18 cellular contexts compared by ENCODE assay signal in genomic region chr9:133400292-133400691, GRCh38. TPM values are rescaled to one million over a fixed set of nuclear protein-coding genes. Genes with fewer than 3 reads are reported as not detected.
DNase-seq lines count a peak whose midpoint lies in the region; ATAC-seq, FAIRE-seq and TF ChIP-seq lines count a peak whose summit lies in the region.
"Had no signal": no experiment of that assay in that cellular context is flagged by ENCODE, and none has a peak within 500 bp of the region (broad histone marks: within the 10 kb centered on the region; RNA-seq: fewer than 3 reads in every experiment).

No MANE protein-coding gene starts in this region.

- no peak overlapping the region for H3K4me3 Mint-ChIP-seq in stimulated activated naive B cell treated with anti-CD40 and anti-IgM and Interleukin-4, amounts not matched to agents 10 μg/mL and 1 μg/mL and 100 μg/mL, for 72 hours
- H3K4me3 Mint-ChIP-seq: CD8-positive, alpha-beta memory T cell; H9; IgD-negative memory B cell had no signal

- H3K36me3 ChIP-seq in GM12878 (ENCODE audit: control insufficient read depth in 2 of 2, insufficient read depth in 2 of 2, low read length in 1 of 2): peaks cover 4 to 11% of the 10 kb centered on the region in 2 experiments; a peak in 3 of 4 replicates
- peaks cover 0 to 37% (median 26%) of the 10 kb centered on the region in 4 donors for H3K36me3 ChIP-seq in stomach

- TF ChIP-seq POLR2A in GM12878 (IDR thresholded peaks at IDR 0.05; ENCODE audit: low read depth, low read length): 0 out of 2 replicates have a peak, but pooled peaks have one; percentile 40
- no peak for TF ChIP-seq POLR2A in stomach (IDR thresholded peaks at IDR 0.05)

- no TSS peak for BruUV-seq in GM12878 (replicated peaks; lab: Mats Ljungman, UMichigan)

- TF ChIP-seq CTCF in GM12878 (IDR thresholded peaks at IDR 0.05 in 2 of 3, conservative IDR thresholded peaks at IDR 0.05 in 1 of 3; ENCODE audit: control insufficient read depth in 2 of 3, extremely low read depth in 1 of 3, insufficient read depth in 1 of 3, low read depth in 3 of 3, low read length in 3 of 3): no peak
- TF ChIP-seq CTCF in stomach (IDR thresholded peaks at IDR 0.05): no peak

- H3K27me3 ChIP-seq in GM12878 (replicated peaks in 1 of 2; ENCODE audit: control insufficient read depth in 2 of 2, insufficient read depth in 2 of 2, low read length in 1 of 2) (no peaks in the 10 kb centered on the region), stomach (peaks cover 0 to 24% (median 12%) of the 10 kb centered on the region in 3 donors)

- no peaks in the 10 kb centered on the region for H3K79me2 ChIP-seq in GM12878 (ENCODE audit: control insufficient read depth, insufficient read depth, low read length)

- H4K20me1 ChIP-seq in GM12878 (ENCODE audit: control insufficient read depth, insufficient read depth): no peaks in the 10 kb centered on the region; the same call in 1 of the 2 replicates

- FAIRE-seq in GM12878 (lab: Jason Lieb, UNC): no peak

- H3K27ac ChIP-seq in GM12878 (ENCODE audit: control insufficient read depth, insufficient read depth): no peak overlapping the region
- H3K27ac ChIP-seq in stomach: no peak overlapping the region
- H3K27ac ChIP-seq: RWPE1 had no signal

- no peak for TF ChIP-seq RAD21 in GM12878 (IDR thresholded peaks at IDR 0.05; ENCODE audit: insufficient read depth, low read depth, low read length)

- no peak overlapping the region for H3K4me3 ChIP-seq in GM12878
- H3K4me3 ChIP-seq in stomach: no peak overlapping the region
- H3K4me3 ChIP-seq: MG63 had no signal

- no peak for ATAC-seq in GM12878
- ATAC-seq in stimulated activated naive B cell treated with anti-CD40 and anti-IgM and Interleukin-4, amounts not matched to agents 10 μg/mL and 1 μg/mL and 100 μg/mL, for 72 hours (replicated peaks): no peak
- ATAC-seq: PC-3 had no signal

- TF ChIP-seq EP300 in GM12878 (IDR thresholded peaks at IDR 0.05; ENCODE audit: borderline replicate concordance in 1 of 2, control insufficient read depth in 1 of 2, low read depth in 2 of 2, low read length in 2 of 2) (no peak), stomach (IDR thresholded peaks at IDR 0.05) (no peak)

- WGBS in GM12878 (ENCODE audit: insufficient coverage, insufficient replicate concordance, low lambda C conversion rate, missing lambda C conversion rate): 81% methylated on average over 10 of the region's 12 CpGs
- 86 to 89% (median 88%) methylated on average over 8 to 12 of the region's 12 CpGs for WGBS in stomach, 5 donors

- no peak overlapping the region for H3K4me2 ChIP-seq in GM12878 (ENCODE audit: control insufficient read depth, insufficient read depth)

- H3K4me1 ChIP-seq in GM12878 (ENCODE audit: control insufficient read depth, insufficient read depth, low read length) (no peaks in the 10 kb centered on the region), stomach (no peaks in the 10 kb centered on the region)

- in situ Hi-C loops in GM12878 (cut with MboI): no loop called here

- H2AFZ ChIP-seq in GM12878 (ENCODE audit: control insufficient read depth, low read depth, low read length): no peak overlapping the region

- no peaks in the 10 kb centered on the region for H3K9me3 ChIP-seq in GM12878 (replicated peaks; ENCODE audit: control insufficient read depth, insufficient read depth, low read length)
- H3K9me3 ChIP-seq in stomach: no peaks in the 10 kb centered on the region
- H3K9me3 ChIP-seq: MG63 had no signal

- H3K9ac ChIP-seq in GM12878 (ENCODE audit: control insufficient read depth, insufficient read depth, low read length): no peak overlapping the region

- POLR2A ChIA-PET in GM12878 (lab: Charles Lee): no interaction called here

- DNase-seq in GM12878 (ENCODE audit: low read depth, low spot score): no peak
- no peak for DNase-seq in stimulated activated naive B cell treated with anti-CD40 and anti-IgM and Interleukin-4, amounts not matched to agents 10 μg/mL and 1 μg/mL and 100 μg/mL, for 72 hours
- DNase-seq in stomach: no peak
- DNase-seq: ACHN; C1 segment of cervical spinal cord; CD8-positive, alpha-beta memory T cell; H9; Kasumi-1; MG63; NCI-H1048; NCI-H1436 treated with DMSO at 0.1 percent for 48 hours; NCI-H2029; NCI-H345; NCI-H524 treated with DMSO at 0.1 percent for 48 hours; PC-3 had no signal

- SMC1A ChIA-PET in GM12878 (lab: Charles Lee; ENCODE audit: uncharacterized antibody, unreplicated experiment): no interaction called here

- peak overlapping the region; percentile 81 for H3K27ac Mint-ChIP-seq in stimulated activated naive B cell treated with anti-CD40 and anti-IgM and Interleukin-4, amounts not matched to agents 10 μg/mL and 1 μg/mL and 100 μg/mL, for 72 hours
- H3K27ac Mint-ChIP-seq: CD8-positive, alpha-beta memory T cell; H9; IgD-negative memory B cell had no signal

- peaks cover 0 to 11% of the 10 kb centered on the region in 2 donors for H3K4me1 Mint-ChIP-seq in stimulated activated naive B cell treated with anti-CD40 and anti-IgM and Interleukin-4, amounts not matched to agents 10 μg/mL and 1 μg/mL and 100 μg/mL, for 72 hours

- RAD21 ChIA-PET in GM12878 (lab: Charles Lee; ENCODE audit: unreplicated experiment): interaction anchor here (1.0 to 1.3 kb wide), 2 partner anchors 21 to 78 kb away, joined by 3 read pairs; no protein-coding TSS in a partner anchor

- CTCF ChIA-PET in GM12878 (lab: Yijun Ruan, JAX): interaction anchor here (1.0 to 2.0 kb wide), 5 partner anchors 15 to 214 kb away, joined by 3 to 6 read pairs (median 5); no protein-coding TSS in a partner anchor

- intact Hi-C loops in GM12878 (cut with micrococcal nuclease; ENCODE audit: unreplicated experiment) (no loop called here), stomach (cut with DNase I; ENCODE audit: low total_unique reads) (no loop called here)

- H3K27me3 Mint-ChIP-seq in stimulated activated naive B cell treated with anti-CD40 and anti-IgM and Interleukin-4, amounts not matched to agents 10 μg/mL and 1 μg/mL and 100 μg/mL, for 72 hours: no peaks in the 10 kb centered on the region
- H3K27me3 Mint-ChIP-seq: CD8-positive, alpha-beta memory T cell; IgD-negative memory B cell had no signal

- H3K9me3 Mint-ChIP-seq in stimulated activated naive B cell treated with anti-CD40 and anti-IgM and Interleukin-4, amounts not matched to agents 10 μg/mL and 1 μg/mL and 100 μg/mL, for 72 hours: no peaks in the 10 kb centered on the region
- H3K9me3 Mint-ChIP-seq: CD8-positive, alpha-beta memory T cell; H9; IgD-negative memory B cell had no signal

- H3K36me3 Mint-ChIP-seq in stimulated activated naive B cell treated with anti-CD40 and anti-IgM and Interleukin-4, amounts not matched to agents 10 μg/mL and 1 μg/mL and 100 μg/mL, for 72 hours: peaks cover 12 to 25% of the 10 kb centered on the region in 2 donors
- H3K36me3 Mint-ChIP-seq: IgD-negative memory B cell had no signal

RNA-seq across cellular contexts. Expression of gene REXO4, which starts 17.5 kb away (rescaled TPM):
- 28.7 and 29.1 TPM in 2 replicates for total RNA-seq in GM12878 (2013; cell fraction: nucleolus; rRNA removed)
- total RNA-seq in GM12878 (2014; rRNA removed) (31.5 and 33.3 TPM in 2 replicates), GM12878 (2014; rRNA removed; fragmentation: Illumina TruSeq; extraction: Trizol) (16.5 and 20.9 TPM in 2 replicates), GM12878 (2021) (42.1 and 43.9 TPM in 2 replicates), stomach (10 to 100 TPM in 3 of 5 donors, 1 to 10 TPM in 1, under 1 TPM in 1; 0.45 to 64.3 (median 11.2) TPM)
- 12.9 TPM for polyA plus RNA-seq in GM12878 (2011; ENCODE audit: low read depth)
- polyA plus RNA-seq in GM12878 (2011; rRNA removed) (23.8 and 27.7 TPM in 2 replicates), GM12878 (2014; fragmentation: Illumina TruSeq; extraction: Trizol) (16.4 and 24.8 TPM in 2 replicates), GM12878 (2014; fragmentation: Nextera tagmentation; extraction: Ambion mirVana) (1 to 10 TPM; 2.7 to 8.4 TPM), GM12878 (2014; rRNA removed) (37.9 and 39.6 TPM in 2 replicates), GM12878 (2016; fragmentation: Nextera tagmentation; extraction: Ambion mirVana) (10 to 100 TPM; 34.0 to 38.9 TPM), stomach (10 to 100 TPM; 14.3 to 16.8 (median 14.7) TPM)
- polyA plus RNA-seq in GM12878 (2011; cell fraction: cytosol; rRNA removed): 30.9 and 39.6 TPM in 2 replicates
- polyA plus RNA-seq in GM12878 (2011; cell fraction: nucleus; rRNA removed): 23.1 and 30.9 TPM in 2 replicates
- 22.7 and 26.6 TPM in 2 replicates for polyA plus RNA-seq in GM12878 (2012)
- 18.3 and 28.3 TPM in 2 replicates for polyA minus RNA-seq in GM12878 (2011; rRNA and poly(A)+ RNA removed)
- polyA minus RNA-seq in GM12878 (2011; cell fraction: cytosol; rRNA and poly(A)+ RNA removed): 12.6 and 13.8 TPM in 2 replicates
- polyA minus RNA-seq in GM12878 (2011; cell fraction: nucleus; rRNA and poly(A)+ RNA removed): 8.9 and 15.5 TPM in 2 replicates

RNA-seq across cellular contexts. Expression of gene ADAMTS13, which starts 21.9 kb away (rescaled TPM):
- 3.1 and 3.2 TPM in 2 replicates for total RNA-seq in GM12878 (2013; cell fraction: nucleolus; rRNA removed)
- 0.28 and 0.33 TPM in 2 replicates for total RNA-seq in GM12878 (2014; rRNA removed)
- total RNA-seq in GM12878 (2014; rRNA removed; fragmentation: Illumina TruSeq; extraction: Trizol): 0.18 and 0.28 TPM in 2 replicates
- total RNA-seq in GM12878 (2021): 1.2 and 2.0 TPM in 2 replicates
- polyA plus RNA-seq in GM12878 (2011; ENCODE audit: low read depth): 1.1 TPM
- polyA plus RNA-seq in GM12878 (2011; rRNA removed): 0.82 and 1.7 TPM in 2 replicates
- 1.3 and 2.1 TPM in 2 replicates for polyA plus RNA-seq in GM12878 (2011; cell fraction: cytosol; rRNA removed)
- 14.0 and 17.9 TPM in 2 replicates for polyA plus RNA-seq in GM12878 (2011; cell fraction: nucleus; rRNA removed)
- polyA plus RNA-seq in GM12878 (2012): 2.4 and 2.6 TPM in 2 replicates
- polyA plus RNA-seq in GM12878 (2014; fragmentation: Illumina TruSeq; extraction: Trizol): 0.22 and 0.28 TPM in 2 replicates
- polyA plus RNA-seq in GM12878 (2014; fragmentation: Nextera tagmentation; extraction: Ambion mirVana): under 1 TPM; 0.08 to 0.15 TPM
- 1.2 and 2.4 TPM in 2 replicates for polyA plus RNA-seq in GM12878 (2014; rRNA removed)
- polyA plus RNA-seq in GM12878 (2016; fragmentation: Nextera tagmentation; extraction: Ambion mirVana): under 1 TPM; 0.28 to 0.37 TPM
- 0.88 and 1.5 TPM in 2 replicates for polyA minus RNA-seq in GM12878 (2011; rRNA and poly(A)+ RNA removed)
- polyA minus RNA-seq in GM12878 (2011; cell fraction: cytosol; rRNA and poly(A)+ RNA removed): 0.40 and 0.83 TPM in 2 replicates
- 1.8 and 1.9 TPM in 2 replicates for polyA minus RNA-seq in GM12878 (2011; cell fraction: nucleus; rRNA and poly(A)+ RNA removed)
- total RNA-seq in stomach: 10 to 100 TPM in 1 of 5 donors, 1 to 10 TPM in 3, not detected in 1; 4.6 to 19.6 (median 6.1) TPM
- polyA plus RNA-seq in stomach: 1 to 10 TPM; 6.6 to 8.3 (median 8.3) TPM

RNA-seq across cellular contexts. Expression of gene STKLD1, which starts 24.1 kb away (rescaled TPM):
- 0.63 and 1.5 TPM in 2 replicates for total RNA-seq in GM12878 (2013; cell fraction: nucleolus; rRNA removed)
- total RNA-seq in GM12878 (2014; rRNA removed): 0.40 and 0.44 TPM in 2 replicates
- 0.23 TPM in 1 of 2 replicates, not detected in the other for total RNA-seq in GM12878 (2014; rRNA removed; fragmentation: Illumina TruSeq; extraction: Trizol)
- 0.35 TPM in 1 of 2 replicates, not detected in the other for total RNA-seq in GM12878 (2021)
- polyA plus RNA-seq in GM12878 (2011; ENCODE audit: low read depth): 0.25 TPM
- 0.34 and 0.48 TPM in 2 replicates for polyA plus RNA-seq in GM12878 (2011; rRNA removed)
- 0.22 and 0.28 TPM in 2 replicates for polyA plus RNA-seq in GM12878 (2011; cell fraction: cytosol; rRNA removed)
- 0.39 and 0.69 TPM in 2 replicates for polyA plus RNA-seq in GM12878 (2011; cell fraction: nucleus; rRNA removed)
- polyA plus RNA-seq in GM12878 (2012): 0.58 and 0.70 TPM in 2 replicates
- 0.40 TPM in 1 of 2 replicates, not detected in the other for polyA plus RNA-seq in GM12878 (2014; fragmentation: Illumina TruSeq; extraction: Trizol)
- under 1 TPM in 1 of 2 experiments, not detected in 1; 0.24 TPM for polyA plus RNA-seq in GM12878 (2014; fragmentation: Nextera tagmentation; extraction: Ambion mirVana)
- polyA plus RNA-seq in GM12878 (2014; rRNA removed): 0.37 TPM in 1 of 2 replicates, not detected in the other
- under 1 TPM; 0.07 to 0.13 TPM for polyA plus RNA-seq in GM12878 (2016; fragmentation: Nextera tagmentation; extraction: Ambion mirVana)
- 0.44 TPM in 1 of 2 replicates, not detected in the other for polyA minus RNA-seq in GM12878 (2011; rRNA and poly(A)+ RNA removed)
- not detected in 2 replicates for polyA minus RNA-seq in GM12878 (2011; cell fraction: cytosol; rRNA and poly(A)+ RNA removed)
- not detected in 2 replicates for polyA minus RNA-seq in GM12878 (2011; cell fraction: nucleus; rRNA and poly(A)+ RNA removed)
- not detected for total RNA-seq in stomach
- 1 to 10 TPM; 1.3 to 2.6 (median 1.9) TPM for polyA plus RNA-seq in stomach
- total RNA-seq: HT1080 had no signal

RNA-seq across cellular contexts. Expression of gene SURF4, which starts 24.4 kb away (rescaled TPM):
- total RNA-seq in GM12878 (2013; cell fraction: nucleolus; rRNA removed): 63.9 and 69.7 TPM in 2 replicates
- total RNA-seq in GM12878 (2014; rRNA removed) (119 and 120 TPM in 2 replicates), GM12878 (2014; rRNA removed; fragmentation: Illumina TruSeq; extraction: Trizol) (60.4 and 70.0 TPM in 2 replicates), GM12878 (2021) (95.3 and 107 TPM in 2 replicates), stomach (100 to 1,000 TPM; 123 to 200 (median 147) TPM)
- 70.9 TPM for polyA plus RNA-seq in GM12878 (2011; ENCODE audit: low read depth)
- polyA plus RNA-seq in GM12878 (2011; rRNA removed) (67.3 and 74.8 TPM in 2 replicates), GM12878 (2014; fragmentation: Illumina TruSeq; extraction: Trizol) (61.0 and 73.5 TPM in 2 replicates), GM12878 (2014; fragmentation: Nextera tagmentation; extraction: Ambion mirVana) (10 to 100 TPM in 1 of 2 experiments, 1 to 10 TPM in 1; 6.4 to 12.6 TPM), GM12878 (2014; rRNA removed) (82.6 and 83.9 TPM in 2 replicates), GM12878 (2016; fragmentation: Nextera tagmentation; extraction: Ambion mirVana) (100 to 1,000 TPM; 121 to 134 TPM), stomach (10 to 100 TPM; 26.4 to 57.0 (median 42.4) TPM)
- polyA plus RNA-seq in GM12878 (2011; cell fraction: cytosol; rRNA removed): 89.9 and 91.2 TPM in 2 replicates
- polyA plus RNA-seq in GM12878 (2011; cell fraction: nucleus; rRNA removed): 60.0 and 60.1 TPM in 2 replicates
- polyA plus RNA-seq in GM12878 (2012): 82.5 and 103 TPM in 2 replicates
- polyA minus RNA-seq in GM12878 (2011; rRNA and poly(A)+ RNA removed): 57.4 and 87.6 TPM in 2 replicates
- 37.5 and 37.7 TPM in 2 replicates for polyA minus RNA-seq in GM12878 (2011; cell fraction: cytosol; rRNA and poly(A)+ RNA removed)
- 13.1 and 17.5 TPM in 2 replicates for polyA minus RNA-seq in GM12878 (2011; cell fraction: nucleus; rRNA and poly(A)+ RNA removed)

RNA-seq across cellular contexts. Expression of gene SURF2, which starts 43.9 kb away (rescaled TPM):
- total RNA-seq in GM12878 (2013; cell fraction: nucleolus; rRNA removed): 1.2 and 2.0 TPM in 2 replicates
- total RNA-seq in GM12878 (2014; rRNA removed): 25.6 and 31.3 TPM in 2 replicates
- 12.8 and 18.2 TPM in 2 replicates for total RNA-seq in GM12878 (2014; rRNA removed; fragmentation: Illumina TruSeq; extraction: Trizol)
- 19.4 and 23.4 TPM in 2 replicates for total RNA-seq in GM12878 (2021)
- 5.2 TPM for polyA plus RNA-seq in GM12878 (2011; ENCODE audit: low read depth)
- 7.5 and 12.1 TPM in 2 replicates for polyA plus RNA-seq in GM12878 (2011; rRNA removed)
- polyA plus RNA-seq in GM12878 (2011; cell fraction: cytosol; rRNA removed): 15.4 and 20.1 TPM in 2 replicates
- polyA plus RNA-seq in GM12878 (2011; cell fraction: nucleus; rRNA removed): 13.5 and 21.6 TPM in 2 replicates
- polyA plus RNA-seq in GM12878 (2012): 15.3 and 18.6 TPM in 2 replicates
- 5.3 and 10.0 TPM in 2 replicates for polyA plus RNA-seq in GM12878 (2014; fragmentation: Illumina TruSeq; extraction: Trizol)
- 1 to 10 TPM; 4.0 to 7.6 TPM for polyA plus RNA-seq in GM12878 (2014; fragmentation: Nextera tagmentation; extraction: Ambion mirVana)
- 37.3 and 42.5 TPM in 2 replicates for polyA plus RNA-seq in GM12878 (2014; rRNA removed)
- polyA plus RNA-seq in GM12878 (2016; fragmentation: Nextera tagmentation; extraction: Ambion mirVana): 10 to 100 TPM; 37.8 to 41.7 TPM
- 4.0 and 6.0 TPM in 2 replicates for polyA minus RNA-seq in GM12878 (2011; rRNA and poly(A)+ RNA removed)
- polyA minus RNA-seq in GM12878 (2011; cell fraction: cytosol; rRNA and poly(A)+ RNA removed): 5.1 and 12.0 TPM in 2 replicates
- 2.8 and 6.6 TPM in 2 replicates for polyA minus RNA-seq in GM12878 (2011; cell fraction: nucleus; rRNA and poly(A)+ RNA removed)
- 10 to 100 TPM in 2 of 5 donors, 1 to 10 TPM in 3; 1.8 to 75.3 (median 7.1) TPM for total RNA-seq in stomach
- polyA plus RNA-seq in stomach: 10 to 100 TPM; 45.4 to 54.4 (median 47.1) TPM
